11 cellular contexts compared by ENCODE assay signal in the genomic region with DNA sequence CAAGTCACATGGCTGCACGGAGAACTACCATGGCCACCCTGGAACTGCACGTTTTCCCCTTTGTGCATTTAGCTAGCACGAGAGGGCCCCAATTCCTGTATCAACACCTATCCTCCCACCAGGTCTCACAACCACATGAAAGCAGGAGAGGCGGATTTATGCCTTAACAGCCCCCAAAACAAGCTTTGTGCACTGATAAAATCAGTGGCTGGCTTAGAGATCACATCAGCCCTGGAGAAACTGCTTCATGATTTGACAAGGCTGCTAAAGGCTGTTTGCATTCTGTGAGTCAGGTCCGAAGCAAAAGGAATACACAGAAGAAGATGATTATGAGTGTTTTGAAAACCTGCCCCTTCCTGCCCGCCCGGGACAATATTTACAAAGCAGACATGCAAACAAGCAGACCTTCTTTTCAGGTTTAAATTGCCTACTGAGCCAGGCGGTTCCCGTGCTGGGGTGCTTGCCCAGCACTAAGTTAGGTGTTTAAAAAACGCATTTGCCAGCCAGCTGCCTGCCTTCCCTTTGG. TPM values are rescaled to one million over a fixed set of nuclear protein-coding genes. Genes with fewer than 3 reads are reported as not detected.
A peak's percentile ranks its signal among the peaks of the same experiment; 100 is the strongest.
DNase-seq lines count a peak whose midpoint lies in the region; ATAC-seq and TF ChIP-seq lines count a peak whose summit lies in the region.
"Had no signal": no experiment of that assay in that cellular context is flagged by ENCODE, and none has a peak within 500 bp of the region (broad histone marks: within the 10 kb centered on the region; RNA-seq: fewer than 3 reads in every experiment).

No MANE protein-coding gene starts in this region.

- intact Hi-C loops in activated naive CD4-positive, alpha-beta T cell treated with anti-CD3 and anti-CD28 coated beads for 36 hours (cut with micrococcal nuclease), result loop anchor here (2.0 to 10.0 kb wide), 3 partner anchors 152 to 490 kb away; a partner anchor contains a TSS

- H3K4me2 ChIP-seq in osteoblast (ENCODE audit: insufficient read depth, low read length), result no peak overlapping the region

- peaks cover 94% of the 10 kb centered on the region for H3K36me3 ChIP-seq in osteoblast (ENCODE audit: insufficient read depth, low read length)

- H3K27me3 ChIP-seq in osteoblast (ENCODE audit: insufficient read depth, low read length), result no peaks in the 10 kb centered on the region

- H2AFZ ChIP-seq in osteoblast (ENCODE audit: low read length), result no peak overlapping the region

- H3K4me3 Mint-ChIP-seq in activated CD8-positive, alpha-beta memory T cell treated with anti-CD3 and anti-CD28 coated beads, Interleukin-2, amount 10 ng/mL, durations not matched to agents 7 days and 5 days, result no peak overlapping the region
- H3K4me3 Mint-ChIP-seq in activated naive CD4-positive, alpha-beta T cell treated with anti-CD3 and anti-CD28 coated beads for 36 hours, result no peak overlapping the region
- H3K4me3 Mint-ChIP-seq: IgD-negative memory B cell, naive B cell had no signal

- peaks cover 31% of the 10 kb centered on the region for H3K27me3 Mint-ChIP-seq in activated CD8-positive, alpha-beta memory T cell treated with anti-CD3 and anti-CD28 coated beads, Interleukin-2, amount 10 ng/mL, durations not matched to agents 7 days and 5 days
- no peaks in the 10 kb centered on the region for H3K27me3 Mint-ChIP-seq in activated naive CD4-positive, alpha-beta T cell treated with anti-CD3 and anti-CD28 coated beads for 36 hours (ENCODE audit: low read depth)
- H3K27me3 Mint-ChIP-seq: naive B cell had no signal

- H3K9me3 ChIP-seq in osteoblast (ENCODE audit: low read depth, low read length), result no peaks in the 10 kb centered on the region

- CTCF ChIA-PET in activated CD8-positive, alpha-beta memory T cell treated with anti-CD3 and anti-CD28 coated beads, Interleukin-2, amount 10 ng/mL, durations not matched to agents 7 days and 5 days (lab: Charles Lee), result no interaction called here
- CTCF ChIA-PET in activated naive CD4-positive, alpha-beta T cell treated with anti-CD3 and anti-CD28 coated beads for 36 hours (lab: Charles Lee), result interaction anchor here (0.6 to 2.1 kb wide), 5 partner anchors 25 to 349 kb away, joined by 3 to 8 read pairs (median 3); a partner anchor contains a TSS

- H3K79me2 ChIP-seq in osteoblast (ENCODE audit: insufficient read depth, low read length), result no peaks in the 10 kb centered on the region

- H3K27ac Mint-ChIP-seq in activated CD8-positive, alpha-beta memory T cell treated with anti-CD3 and anti-CD28 coated beads, Interleukin-2, amount 10 ng/mL, durations not matched to agents 7 days and 5 days, result peak overlapping the region; percentile 37
- no peak overlapping the region for H3K27ac Mint-ChIP-seq in activated naive CD4-positive, alpha-beta T cell treated with anti-CD3 and anti-CD28 coated beads for 36 hours
- H3K27ac Mint-ChIP-seq: IgD-negative memory B cell had no signal

- no peak overlapping the region for H3K4me3 ChIP-seq in osteoblast (ENCODE audit: insufficient read depth, low read length)

- no peak for ATAC-seq in activated CD8-positive, alpha-beta memory T cell treated with anti-CD3 and anti-CD28 coated beads, Interleukin-2, amount 10 ng/mL, durations not matched to agents 7 days and 5 days
- ATAC-seq in GM21423 (IDR thresholded peaks at IDR 0.05; ENCODE audit: unreplicated experiment), result no peak

- H3K4me1 ChIP-seq in osteoblast (ENCODE audit: insufficient read depth, low read length), result peaks cover 7% of the 10 kb centered on the region

- no peak for TF ChIP-seq CTCF in osteoblast (IDR thresholded peaks at IDR 0.05; ENCODE audit: extremely low read depth, low read depth, low read length)

- peaks cover 16% of the 10 kb centered on the region for H3K4me1 Mint-ChIP-seq in activated CD8-positive, alpha-beta memory T cell treated with anti-CD3 and anti-CD28 coated beads, Interleukin-2, amount 10 ng/mL, durations not matched to agents 7 days and 5 days
- H3K4me1 Mint-ChIP-seq in activated naive CD4-positive, alpha-beta T cell treated with anti-CD3 and anti-CD28 coated beads for 36 hours (ENCODE audit: low read depth), result peaks cover 24% of the 10 kb centered on the region
- H3K4me1 Mint-ChIP-seq: IgD-negative memory B cell, naive B cell had no signal

- DNase-seq in activated CD8-positive, alpha-beta memory T cell treated with anti-CD3 and anti-CD28 coated beads, Interleukin-2, amount 10 ng/mL, durations not matched to agents 7 days and 5 days, result no peak
- DNase-seq in activated CD8-positive, alpha-beta memory T cell treated with anti-CD3 and anti-CD28 coated beads, Interleukin-2, amount 50 U/mL, for 4 hours, result no peak
- DNase-seq in NCI-H2171 treated with DMSO at 0.1 percent for 48 hours (lab: John Stamatoyannopoulos, UW) (peak; percentile 69), osteoblast (ENCODE audit: insufficient read length, low spot score, missing footprints) (no peak), epidermal melanocyte (ENCODE audit: insufficient read length, low spot score) (no peak)
- peak; percentile 42 for DNase-seq in activated naive CD4-positive, alpha-beta T cell treated with anti-CD3 and anti-CD28 coated beads for 36 hours
- peak; percentile 35 for DNase-seq in stimulated activated CD4-positive, alpha-beta T cell treated with anti-CD3 and anti-CD28 coated beads, Interleukin-1b, Interleukin-23, amount 100 ng/mL, for 48 hours
- DNase-seq: AML-193, naive B cell had no signal

- no peaks in the 10 kb centered on the region for H3K36me3 Mint-ChIP-seq in activated CD8-positive, alpha-beta memory T cell treated with anti-CD3 and anti-CD28 coated beads, Interleukin-2, amount 10 ng/mL, durations not matched to agents 7 days and 5 days
- no peaks in the 10 kb centered on the region for H3K36me3 Mint-ChIP-seq in activated naive CD4-positive, alpha-beta T cell treated with anti-CD3 and anti-CD28 coated beads for 36 hours (ENCODE audit: low read depth)
- H3K36me3 Mint-ChIP-seq: IgD-negative memory B cell, naive B cell had no signal

- peaks cover 49% of the 10 kb centered on the region for H4K20me1 ChIP-seq in osteoblast (ENCODE audit: insufficient read depth, low read length)

- H3K9me3 Mint-ChIP-seq in activated CD8-positive, alpha-beta memory T cell treated with anti-CD3 and anti-CD28 coated beads, Interleukin-2, amount 10 ng/mL, durations not matched to agents 7 days and 5 days (ENCODE audit: low read depth), result no peaks in the 10 kb centered on the region
- no peaks in the 10 kb centered on the region for H3K9me3 Mint-ChIP-seq in activated naive CD4-positive, alpha-beta T cell treated with anti-CD3 and anti-CD28 coated beads for 36 hours
- H3K9me3 Mint-ChIP-seq: IgD-negative memory B cell had no signal

- H3K27ac ChIP-seq in osteoblast (ENCODE audit: low read depth, low read length), result no peak overlapping the region

RNA-seq across cellular contexts. Expression of a gene that starts 25.9 kb away (rescaled TPM):
- total RNA-seq in activated CD8-positive, alpha-beta memory T cell treated with anti-CD3 and anti-CD28 coated beads, Interleukin-2, amount 10 ng/mL, durations not matched to agents 7 days and 5 days, result not detected
- not detected for total RNA-seq in activated naive CD4-positive, alpha-beta T cell treated with anti-CD3 and anti-CD28 coated beads for 36 hours
- 579 and 687 TPM in 2 replicates for total RNA-seq in osteoblast

Comparison
In these comparisons a context has a peak if more than half of its experiments do, and no peak if none do; other contexts are left out.
1. DNase-seq: peak in NCI-H2171 treated with DMSO at 0.1 percent for 48 hours (single experiment), activated naive CD4-positive, alpha-beta T cell treated with anti-CD3 and anti-CD28 coated beads for 36 hours (single experiment) and stimulated activated CD4-positive, alpha-beta T cell treated with anti-CD3 and anti-CD28 coated beads, Interleukin-1b, Interleukin-23, amount 100 ng/mL, for 48 hours (single experiment); none in activated CD8-positive, alpha-beta memory T cell treated with anti-CD3 and anti-CD28 coated beads, Interleukin-2, amount 10 ng/mL, durations not matched to agents 7 days and 5 days (single experiment), activated CD8-positive, alpha-beta memory T cell treated with anti-CD3 and anti-CD28 coated beads, Interleukin-2, amount 50 U/mL, for 4 hours (single experiment), osteoblast (single experiment) and epidermal melanocyte (single experiment).
2. RNA of a gene that starts 25.9 kb away (total RNA-seq): 579 to 687 TPM in osteoblast; not detected in activated CD8-positive, alpha-beta memory T cell treated with anti-CD3 and anti-CD28 coated beads, Interleukin-2, amount 10 ng/mL, durations not matched to agents 7 days and 5 days and not detected in activated naive CD4-positive, alpha-beta T cell treated with anti-CD3 and anti-CD28 coated beads for 36 hours; every median in the first group is over 100 times any median in the second.